ENCODE assay signal across 1 cellular context in genomic region chr5:33579789-33580188, GRCh38.
TF ChIP-seq lines count a peak whose summit lies in the region.

No MANE protein-coding gene starts in this region.

TF ChIP-seq in GM23338, 12 proteins besides CTCF, POLR2A, EP300 and RAD21 (continued from another document):
- no peak for TF ChIP-seq ETS1 (IDR thresholded peaks at IDR 0.05)
